Comparison of ENCODE assay signal across 1 cellular context in genomic region chr14:45679852-45680251, GRCh38.
TF ChIP-seq lines count a peak whose summit lies in the region.

No MANE protein-coding gene starts in this region.

TF ChIP-seq in SK-N-SH, 30 proteins besides CTCF, POLR2A, EP300 and RAD21 (continued from another document):
- no peak for TF ChIP-seq USF2 (IDR thresholded peaks at IDR 0.05; ENCODE audit: borderline replicate concordance, low read depth, low read length)
